In the genomic region with DNA sequence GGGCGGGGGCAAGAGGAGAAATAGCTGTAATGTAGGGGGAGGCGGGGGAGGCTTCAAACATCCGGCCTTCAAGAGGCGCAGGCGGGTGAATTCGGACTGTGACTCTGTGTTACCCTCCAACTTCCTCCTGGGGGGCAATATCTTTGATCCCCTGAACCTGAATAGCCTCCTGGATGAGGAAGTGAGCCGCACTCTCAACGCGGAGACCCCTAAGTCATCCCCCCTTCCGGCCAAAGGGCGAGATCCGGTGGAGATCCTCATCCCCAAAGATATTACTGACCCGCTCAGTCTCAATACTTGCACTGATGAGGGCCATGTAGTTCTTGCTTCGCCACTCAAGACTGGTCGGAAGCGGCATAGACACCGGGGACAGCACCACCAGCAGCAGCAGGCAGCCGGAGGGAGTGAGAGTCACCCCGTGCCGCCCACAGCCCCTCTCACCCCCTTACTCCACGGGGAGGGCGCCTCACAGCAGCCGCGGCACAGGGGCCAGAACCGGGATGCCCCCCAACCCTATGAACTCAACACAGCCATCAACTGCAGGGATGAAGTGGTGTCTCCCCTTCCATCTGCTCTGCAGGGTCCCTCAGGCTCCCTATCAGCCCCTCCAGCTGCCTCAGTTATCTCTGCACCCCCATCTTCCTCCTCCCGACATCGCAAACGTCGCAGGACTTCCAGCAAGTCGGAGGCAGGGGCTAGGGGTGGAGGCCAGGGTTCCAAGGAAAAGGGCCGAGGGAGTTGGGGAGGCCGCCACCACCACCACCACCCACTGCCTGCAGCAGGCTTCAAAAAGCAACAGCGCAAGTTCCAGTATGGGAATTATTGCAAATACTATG, we compare ENCODE assay signal across 8 cellular contexts. TPM values are rescaled to one million over a fixed set of nuclear protein-coding genes. Genes with fewer than 3 reads are reported as not detected.
DNase-seq lines count a peak whose midpoint lies in the region; ATAC-seq and TF ChIP-seq lines count a peak whose summit lies in the region.

No MANE protein-coding gene starts in this region.

- H3K27ac Mint-ChIP-seq in activated CD4-positive, alpha-beta memory T cell treated with anti-CD3 and anti-CD28 coated beads, Interleukin-2, amount 10 ng/mL, durations not matched to agents 7 days and 5 days, result peak overlapping the region; percentile 93
- H3K27ac Mint-ChIP-seq in neural crest cell (ENCODE audit: unreplicated experiment), result peak overlapping the region; percentile 86

- H3K36me3 ChIP-seq in esophagus (ENCODE audit: control insufficient read depth in 2 of 2, insufficient read depth in 2 of 2, low read length in 1 of 2), result peaks cover 5 to 14% of the 10 kb centered on the region in 2 donors

- peak overlapping the region; percentile 84 for H3K4me3 ChIP-seq in AG04450 (ENCODE audit: low read depth, low read length)
- peak overlapping the region; percentile 84 to 90 for H3K4me3 ChIP-seq in esophagus (ENCODE audit: low read depth in 1 of 2, low read length in 2 of 2)

- peaks cover 5% of the 10 kb centered on the region; the same call in 1 of the 2 replicates for H3K9me3 ChIP-seq in AG04450 (ENCODE audit: control insufficient read depth, insufficient read depth, low read length)
- H3K9me3 ChIP-seq in esophagus (ENCODE audit: control insufficient read depth in 2 of 2, insufficient read depth in 1 of 2, low read depth in 1 of 2, low read length in 1 of 2), result no peaks in the 10 kb centered on the region

- peaks cover 11 to 23% of the 10 kb centered on the region in 2 donors for H3K4me1 ChIP-seq in esophagus (ENCODE audit: control insufficient read depth in 2 of 2, insufficient read depth in 2 of 2, low read length in 1 of 2)

- TF ChIP-seq CTCF in AG04450 (IDR thresholded peaks at IDR 0.05; ENCODE audit: low read depth, low read length) (no peak), neural crest cell (conservative IDR thresholded peaks at IDR 0.05) (no peak)

- no peaks in the 10 kb centered on the region for H3K9me3 Mint-ChIP-seq in activated CD4-positive, alpha-beta memory T cell treated with anti-CD3 and anti-CD28 coated beads, Interleukin-2, amount 10 ng/mL, durations not matched to agents 7 days and 5 days
- no peaks in the 10 kb centered on the region for H3K9me3 Mint-ChIP-seq in neural crest cell

- WGBS in esophagus, 2 donors, result 19 to 22% methylated on average over 30 to 33 of the region's 33 CpGs

- H3K4me1 Mint-ChIP-seq in activated CD4-positive, alpha-beta memory T cell treated with anti-CD3 and anti-CD28 coated beads, Interleukin-2, amount 10 ng/mL, durations not matched to agents 7 days and 5 days, result peaks cover 63% of the 10 kb centered on the region
- peaks cover 55% of the 10 kb centered on the region for H3K4me1 Mint-ChIP-seq in neural crest cell

- DNase-seq in AG04450 (ENCODE audit: low read depth, low spot score) (no peak), neural crest cell (ENCODE audit: low read depth, low spot score) (no peak), 8988T (no peak), NCI-H2196 treated with DMSO at 0.1 percent for 48 hours (lab: John Stamatoyannopoulos, UW; ENCODE audit: unreplicated experiment) (no peak)
- peak; percentile 51 for DNase-seq in activated CD4-positive, alpha-beta memory T cell treated with anti-CD3 and anti-CD28 coated beads, Interleukin-2, amount 10 ng/mL, durations not matched to agents 7 days and 5 days

- POLR2A ChIA-PET in AG04450 (lab: Yijun Ruan, JAX), result interaction anchor here (0.7 to 1.2 kb wide), 3 partner anchors 12 to 17 kb away, joined by 3 to 4 read pairs (median 4); no protein-coding TSS in a partner anchor
- POLR2A ChIA-PET in activated CD4-positive, alpha-beta memory T cell treated with anti-CD3 and anti-CD28 coated beads, Interleukin-2, amount 10 ng/mL, durations not matched to agents 7 days and 5 days (lab: Charles Lee), result interaction anchor here (0.7 to 3.2 kb wide), 19 partner anchors 10 to 873 kb away, joined by 3 to 43 read pairs (median 4); partner anchors contain the start of genes AGFG2, FBXO24, LRCH4 and MOSPD3

- peak overlapping the region; percentile 100 for H3K27ac ChIP-seq in AG04450 (ENCODE audit: low read depth, low read length)
- peak overlapping the region; percentile 95 to 100 for H3K27ac ChIP-seq in esophagus (ENCODE audit: low read depth in 2 of 2, low read length in 1 of 2)

- H3K27me3 Mint-ChIP-seq in activated CD4-positive, alpha-beta memory T cell treated with anti-CD3 and anti-CD28 coated beads, Interleukin-2, amount 10 ng/mL, durations not matched to agents 7 days and 5 days, result peaks cover 3% of the 10 kb centered on the region
- H3K27me3 Mint-ChIP-seq in neural crest cell (ENCODE audit: low read depth), result peaks cover 26% of the 10 kb centered on the region

- CTCF ChIA-PET in AG04450 (lab: Charles Lee), result no interaction called here
- CTCF ChIA-PET in activated CD4-positive, alpha-beta memory T cell treated with anti-CD3 and anti-CD28 coated beads, Interleukin-2, amount 10 ng/mL, durations not matched to agents 7 days and 5 days (lab: Charles Lee), result interaction anchor here (2.7 kb wide), 1 partner anchor 25 kb away, joined by 9 read pairs; no protein-coding TSS in a partner anchor

- ATAC-seq in HG02973 (IDR thresholded peaks at IDR 0.05; ENCODE audit: unreplicated experiment) (peak; percentile 0), HG03045 (IDR thresholded peaks at IDR 0.05; ENCODE audit: unreplicated experiment) (no peak)

- peaks cover 67% of the 10 kb centered on the region for H3K36me3 Mint-ChIP-seq in activated CD4-positive, alpha-beta memory T cell treated with anti-CD3 and anti-CD28 coated beads, Interleukin-2, amount 10 ng/mL, durations not matched to agents 7 days and 5 days (ENCODE audit: low read depth)
- peaks cover 23% of the 10 kb centered on the region for H3K36me3 Mint-ChIP-seq in neural crest cell (ENCODE audit: low read depth)

- peak overlapping the region; percentile 87 for H3K4me3 Mint-ChIP-seq in activated CD4-positive, alpha-beta memory T cell treated with anti-CD3 and anti-CD28 coated beads, Interleukin-2, amount 10 ng/mL, durations not matched to agents 7 days and 5 days
- peak overlapping the region; percentile 94 for H3K4me3 Mint-ChIP-seq in neural crest cell

- no peaks in the 10 kb centered on the region for H3K27me3 ChIP-seq in AG04450 (ENCODE audit: control insufficient read depth, insufficient read depth, low read length)
- H3K27me3 ChIP-seq in esophagus (ENCODE audit: control insufficient read depth in 1 of 2, insufficient read depth in 2 of 2, low read length in 2 of 2), result no peaks in the 10 kb centered on the region

RNA-seq across cellular contexts. Expression of gene MEPCE, which starts 1.0 kb away (rescaled TPM):
- polyA plus RNA-seq in AG04450 (2011; rRNA removed) (9.1 and 10.1 TPM in 2 replicates), esophagus (10 to 100 TPM; 18.0 to 21.8 TPM)
- 15.6 and 19.4 TPM in 2 replicates for polyA minus RNA-seq in AG04450 (2011; rRNA and poly(A)+ RNA removed)
- total RNA-seq in activated CD4-positive, alpha-beta memory T cell treated with anti-CD3 and anti-CD28 coated beads, Interleukin-2, amount 10 ng/mL, durations not matched to agents 7 days and 5 days, result 10 to 100 TPM; 36.7 to 40.1 TPM
- 46.9 and 49.8 TPM in 2 replicates for total RNA-seq in neural crest cell

RNA-seq across cellular contexts. Expression of gene ZCWPW1, which starts 2.2 kb away (rescaled TPM):
- polyA plus RNA-seq in AG04450 (2011; rRNA removed) (0.89 and 1.5 TPM in 2 replicates), esophagus (1 to 10 TPM; 2.2 to 2.8 TPM)
- polyA minus RNA-seq in AG04450 (2011; rRNA and poly(A)+ RNA removed), result 0.83 and 0.97 TPM in 2 replicates
- total RNA-seq in activated CD4-positive, alpha-beta memory T cell treated with anti-CD3 and anti-CD28 coated beads, Interleukin-2, amount 10 ng/mL, durations not matched to agents 7 days and 5 days, result 1 to 10 TPM; 2.7 to 3.0 TPM
- total RNA-seq in neural crest cell, result 1.8 and 2.0 TPM in 2 replicates

RNA-seq across cellular contexts. Expression of gene PPP1R35, which starts 5.6 kb away (rescaled TPM):
- polyA plus RNA-seq in AG04450 (2011; rRNA removed) (7.5 and 11.8 TPM in 2 replicates), esophagus (10 to 100 TPM; 32.1 to 61.5 TPM)
- polyA minus RNA-seq in AG04450 (2011; rRNA and poly(A)+ RNA removed), result 6.5 and 8.6 TPM in 2 replicates
- total RNA-seq in activated CD4-positive, alpha-beta memory T cell treated with anti-CD3 and anti-CD28 coated beads, Interleukin-2, amount 10 ng/mL, durations not matched to agents 7 days and 5 days, result 100 to 1,000 TPM; 100 to 101 TPM
- 39.5 and 42.1 TPM in 2 replicates for total RNA-seq in neural crest cell

RNA-seq across cellular contexts. Expression of gene SPACDR, which starts 33.4 kb away (rescaled TPM):
- polyA plus RNA-seq in AG04450 (2011; rRNA removed) (0.76 and 1.3 TPM in 2 replicates), esophagus (under 1 TPM; 0.31 to 0.65 TPM)
- polyA minus RNA-seq in AG04450 (2011; rRNA and poly(A)+ RNA removed), result 0.32 and 0.43 TPM in 2 replicates
- 1 to 10 TPM; 4.0 to 4.3 TPM for total RNA-seq in activated CD4-positive, alpha-beta memory T cell treated with anti-CD3 and anti-CD28 coated beads, Interleukin-2, amount 10 ng/mL, durations not matched to agents 7 days and 5 days
- 1.0 and 1.4 TPM in 2 replicates for total RNA-seq in neural crest cell

RNA-seq across cellular contexts. Expression of gene TSC22D4, which starts 48.3 kb away (rescaled TPM):
- polyA plus RNA-seq in AG04450 (2011; rRNA removed), result 10.2 and 11.3 TPM in 2 replicates
- 9.5 and 10.8 TPM in 2 replicates for polyA minus RNA-seq in AG04450 (2011; rRNA and poly(A)+ RNA removed)
- total RNA-seq in activated CD4-positive, alpha-beta memory T cell treated with anti-CD3 and anti-CD28 coated beads, Interleukin-2, amount 10 ng/mL, durations not matched to agents 7 days and 5 days, result 100 to 1,000 TPM; 133 to 136 TPM
- polyA plus RNA-seq in esophagus, result 10 to 100 TPM; 40.0 to 60.0 TPM
- 28.8 and 32.8 TPM in 2 replicates for total RNA-seq in neural crest cell
